ENCODE assay signal across 8 cellular contexts in the genomic region with DNA sequence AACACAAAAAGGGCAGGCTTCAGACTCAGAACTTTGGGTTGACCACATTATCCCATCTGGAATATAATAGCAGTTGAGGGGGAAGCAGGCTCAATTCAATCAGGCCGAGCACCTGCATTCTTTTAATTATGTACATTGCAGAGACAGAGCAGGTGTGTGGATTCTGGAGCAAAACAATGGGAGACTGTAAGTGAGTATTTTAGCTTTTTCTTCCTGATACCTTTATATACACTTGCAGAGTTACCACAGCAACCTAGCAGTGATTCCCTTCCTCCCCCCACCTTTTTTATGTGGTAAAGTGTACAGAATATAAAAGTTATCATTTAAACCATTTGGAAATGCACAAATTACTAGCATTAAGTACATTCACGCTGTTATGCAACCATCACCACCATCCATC. TPM values are rescaled to one million over a fixed set of nuclear protein-coding genes. Genes with fewer than 3 reads are reported as not detected.
"Had no signal": no experiment of that assay in that cellular context is flagged by ENCODE, and none has a peak within 500 bp of the region (broad histone marks: within the 10 kb centered on the region; RNA-seq: fewer than 3 reads in every experiment).

No MANE protein-coding gene starts in this region.

RNA-seq across cellular contexts. Expression of a gene that starts 6.8 kb away (rescaled TPM):
- total RNA-seq: OCI-LY7, PC-3, Right ventricle myocardium inferior, Right ventricle myocardium superior, RPMI7951, SJCRH30, SJSA1, SK-MEL-5 had no signal
